In genomic region chr2:43774617-43775016, GRCh38 we compare ENCODE assay signal across 8 cellular contexts. TPM values are rescaled to one million over a fixed set of nuclear protein-coding genes. Genes with fewer than 3 reads are reported as not detected.
DNase-seq lines count a peak whose midpoint lies in the region; ATAC-seq and TF ChIP-seq lines count a peak whose summit lies in the region.

No MANE protein-coding gene starts in this region.

- DNase-seq in activated CD8-positive, alpha-beta memory T cell treated with anti-CD3 and anti-CD28 coated beads, Interleukin-2, amount 10 ng/mL, durations not matched to agents 7 days and 5 days, result no peak
- no peak for DNase-seq in activated CD8-positive, alpha-beta memory T cell treated with anti-CD3 and anti-CD28 coated beads, Interleukin-2, amount 50 U/mL, for 4 hours
- no peak for DNase-seq in adrenal gland
- no peak for DNase-seq in left lung
- DNase-seq in tibial artery, result no peak
- DNase-seq in NCI-H774 (lab: John Stamatoyannopoulos, UW), result no peak
- DNase-seq in NCI-H1105 (lab: John Stamatoyannopoulos, UW), result no peak

- H3K9me3 Mint-ChIP-seq in activated CD8-positive, alpha-beta memory T cell treated with anti-CD3 and anti-CD28 coated beads, Interleukin-2, amount 10 ng/mL, durations not matched to agents 7 days and 5 days (ENCODE audit: low read depth), result no peaks in the 10 kb centered on the region

- H3K27ac ChIP-seq in adrenal gland (peak overlapping the region; percentile 55 to 94 (median 90)), left lung (peak overlapping the region; percentile 81 to 92), tibial artery (peak overlapping the region; percentile 82 to 84)

- peaks cover 18% of the 10 kb centered on the region for H3K4me1 Mint-ChIP-seq in activated CD8-positive, alpha-beta memory T cell treated with anti-CD3 and anti-CD28 coated beads, Interleukin-2, amount 10 ng/mL, durations not matched to agents 7 days and 5 days

- no peak for ATAC-seq in activated CD8-positive, alpha-beta memory T cell treated with anti-CD3 and anti-CD28 coated beads, Interleukin-2, amount 10 ng/mL, durations not matched to agents 7 days and 5 days
- ATAC-seq in left lung (peak; percentile 41), GM18505 (IDR thresholded peaks at IDR 0.05; ENCODE audit: unreplicated experiment) (no peak)

- H3K4me3 ChIP-seq in adrenal gland (peak overlapping the region in 3 of 4 donors; percentile 46 to 73 (median 66)), left lung (peak overlapping the region; percentile 59 to 61), tibial artery (peak overlapping the region; percentile 68 to 76)

- TF ChIP-seq CTCF in adrenal gland (IDR thresholded peaks at IDR 0.05) (no peak), left lung (IDR thresholded peaks at IDR 0.05) (no peak), tibial artery (IDR thresholded peaks at IDR 0.05) (no peak)

- TF ChIP-seq POLR2A in adrenal gland (IDR thresholded peaks at IDR 0.05) (no peak), GM18505 (IDR thresholded peaks at IDR 0.05; ENCODE audit: borderline replicate concordance, extremely low read depth, insufficient read depth, insufficient read length) (no peak)

- peak overlapping the region; percentile 97 for H3K4me3 Mint-ChIP-seq in activated CD8-positive, alpha-beta memory T cell treated with anti-CD3 and anti-CD28 coated beads, Interleukin-2, amount 10 ng/mL, durations not matched to agents 7 days and 5 days

- CTCF ChIA-PET in activated CD8-positive, alpha-beta memory T cell treated with anti-CD3 and anti-CD28 coated beads, Interleukin-2, amount 10 ng/mL, durations not matched to agents 7 days and 5 days (lab: Charles Lee), result interaction anchor here (1.0 to 1.4 kb wide), 4 partner anchors 9 to 26 kb away, joined by 3 to 4 read pairs (median 3); no protein-coding TSS in a partner anchor

- H3K36me3 Mint-ChIP-seq in activated CD8-positive, alpha-beta memory T cell treated with anti-CD3 and anti-CD28 coated beads, Interleukin-2, amount 10 ng/mL, durations not matched to agents 7 days and 5 days, result no peaks in the 10 kb centered on the region

- no peaks in the 10 kb centered on the region for H3K9me3 ChIP-seq in adrenal gland (replicated peaks in 1 of 3)
- no peaks in the 10 kb centered on the region for H3K9me3 ChIP-seq in left lung
- no peaks in the 10 kb centered on the region for H3K9me3 ChIP-seq in tibial artery

- 17 to 26% (median 22%) methylated on average over 7 of the region's 7 CpGs for WGBS in adrenal gland, 4 donors

- H3K27me3 ChIP-seq in adrenal gland (no peaks in the 10 kb centered on the region), left lung (no peaks in the 10 kb centered on the region), tibial artery (no peaks in the 10 kb centered on the region)

- no peaks in the 10 kb centered on the region for H3K27me3 Mint-ChIP-seq in activated CD8-positive, alpha-beta memory T cell treated with anti-CD3 and anti-CD28 coated beads, Interleukin-2, amount 10 ng/mL, durations not matched to agents 7 days and 5 days

- H3K4me1 ChIP-seq in adrenal gland (replicated peaks in 1 of 2) (peaks cover 4 to 9% of the 10 kb centered on the region in 2 donors), left lung (peaks cover 0 to 8% of the 10 kb centered on the region in 2 donors), tibial artery (peaks cover 0 to 11% (median 4%) of the 10 kb centered on the region in 4 donors)

- no peak overlapping the region for H3K27ac Mint-ChIP-seq in activated CD8-positive, alpha-beta memory T cell treated with anti-CD3 and anti-CD28 coated beads, Interleukin-2, amount 10 ng/mL, durations not matched to agents 7 days and 5 days

- H3K36me3 ChIP-seq in adrenal gland (replicated peaks in 1 of 2) (no peaks in the 10 kb centered on the region), left lung (peaks cover 0 to 7% of the 10 kb centered on the region in 2 donors), tibial artery (peaks cover 11 to 21% (median 17%) of the 10 kb centered on the region in 3 donors)

- intact Hi-C loops in adrenal gland (cut with DNase I) (loop anchor here in 1 of 2 donors (10.0 kb wide), 1 partner anchor 140 kb away; the partner anchor contains the start of gene PLEKHH2), left lung (cut with DNase I) (no loop called here), tibial artery (cut with DNase I; ENCODE audit: low total_unique reads) (no loop called here)

RNA-seq across cellular contexts. Expression of gene DYNC2LI1, which starts 0.8 kb away (rescaled TPM):
- 1 to 10 TPM; 5.1 to 5.9 TPM for total RNA-seq in activated CD8-positive, alpha-beta memory T cell treated with anti-CD3 and anti-CD28 coated beads, Interleukin-2, amount 10 ng/mL, durations not matched to agents 7 days and 5 days
- total RNA-seq in adrenal gland, result 10 to 100 TPM; 16.9 to 50.0 (median 30.5) TPM
- polyA plus RNA-seq in adrenal gland, result 10 to 100 TPM; 22.0 to 61.3 (median 23.3) TPM
- 10 to 100 TPM; 17.8 TPM for total RNA-seq in left lung
